Comparison of ENCODE assay signal across 1 cellular context in the genomic region with DNA sequence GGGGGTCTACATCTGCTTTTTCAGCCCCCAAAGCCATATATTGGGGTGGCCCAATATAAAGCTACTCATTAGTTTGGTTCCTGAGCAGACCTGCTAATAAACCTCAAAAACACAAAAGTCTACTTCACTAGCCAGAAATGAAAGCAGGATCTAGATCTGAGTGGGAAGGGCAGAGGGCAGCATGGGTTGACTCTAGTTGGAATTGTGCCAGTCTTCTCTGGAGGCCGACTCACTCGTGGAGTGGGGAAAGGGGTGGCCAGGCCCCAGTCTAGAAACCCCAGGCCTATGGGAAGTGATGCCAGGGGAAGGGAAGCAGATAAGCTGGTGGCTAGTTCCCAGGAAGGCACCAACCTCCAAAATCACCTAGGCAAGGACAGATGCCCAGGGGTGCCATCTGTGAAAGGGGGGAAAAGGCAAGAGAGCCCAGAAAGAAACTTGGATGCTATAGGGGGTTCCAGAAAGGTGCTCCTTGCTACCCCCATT.
TF ChIP-seq lines count a peak whose summit lies in the region.

No MANE protein-coding gene starts in this region.

TF ChIP-seq in WTC11, 78 proteins besides CTCF, POLR2A, EP300 and RAD21:
- TF ChIP-seq, protein P1, sequence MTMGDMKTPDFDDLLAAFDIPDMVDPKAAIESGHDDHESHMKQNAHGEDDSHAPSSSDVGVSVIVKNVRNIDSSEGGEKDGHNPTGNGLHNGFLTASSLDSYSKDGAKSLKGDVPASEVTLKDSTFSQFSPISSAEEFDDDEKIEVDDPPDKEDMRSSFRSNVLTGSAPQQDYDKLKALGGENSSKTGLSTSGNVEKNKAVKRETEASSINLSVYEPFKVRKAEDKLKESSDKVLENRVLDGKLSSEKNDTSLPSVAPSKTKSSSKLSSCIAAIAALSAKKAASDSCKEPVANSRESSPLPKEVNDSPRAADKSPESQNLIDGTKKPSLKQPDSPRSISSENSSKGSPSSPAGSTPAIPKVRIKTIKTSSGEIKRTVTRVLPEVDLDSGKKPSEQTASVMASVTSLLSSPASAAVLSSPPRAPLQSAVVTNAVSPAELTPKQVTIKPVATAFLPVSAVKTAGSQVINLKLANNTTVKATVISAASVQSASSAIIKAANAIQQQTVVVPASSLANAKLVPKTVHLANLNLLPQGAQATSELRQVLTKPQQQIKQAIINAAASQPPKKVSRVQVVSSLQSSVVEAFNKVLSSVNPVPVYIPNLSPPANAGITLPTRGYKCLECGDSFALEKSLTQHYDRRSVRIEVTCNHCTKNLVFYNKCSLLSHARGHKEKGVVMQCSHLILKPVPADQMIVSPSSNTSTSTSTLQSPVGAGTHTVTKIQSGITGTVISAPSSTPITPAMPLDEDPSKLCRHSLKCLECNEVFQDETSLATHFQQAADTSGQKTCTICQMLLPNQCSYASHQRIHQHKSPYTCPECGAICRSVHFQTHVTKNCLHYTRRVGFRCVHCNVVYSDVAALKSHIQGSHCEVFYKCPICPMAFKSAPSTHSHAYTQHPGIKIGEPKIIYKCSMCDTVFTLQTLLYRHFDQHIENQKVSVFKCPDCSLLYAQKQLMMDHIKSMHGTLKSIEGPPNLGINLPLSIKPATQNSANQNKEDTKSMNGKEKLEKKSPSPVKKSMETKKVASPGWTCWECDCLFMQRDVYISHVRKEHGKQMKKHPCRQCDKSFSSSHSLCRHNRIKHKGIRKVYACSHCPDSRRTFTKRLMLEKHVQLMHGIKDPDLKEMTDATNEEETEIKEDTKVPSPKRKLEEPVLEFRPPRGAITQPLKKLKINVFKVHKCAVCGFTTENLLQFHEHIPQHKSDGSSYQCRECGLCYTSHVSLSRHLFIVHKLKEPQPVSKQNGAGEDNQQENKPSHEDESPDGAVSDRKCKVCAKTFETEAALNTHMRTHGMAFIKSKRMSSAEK (CRISPR knock-in tag; IDR thresholded peaks at IDR 0.05; ENCODE audit: borderline replicate concordance) = no peak
- TF ChIP-seq, protein P2, sequence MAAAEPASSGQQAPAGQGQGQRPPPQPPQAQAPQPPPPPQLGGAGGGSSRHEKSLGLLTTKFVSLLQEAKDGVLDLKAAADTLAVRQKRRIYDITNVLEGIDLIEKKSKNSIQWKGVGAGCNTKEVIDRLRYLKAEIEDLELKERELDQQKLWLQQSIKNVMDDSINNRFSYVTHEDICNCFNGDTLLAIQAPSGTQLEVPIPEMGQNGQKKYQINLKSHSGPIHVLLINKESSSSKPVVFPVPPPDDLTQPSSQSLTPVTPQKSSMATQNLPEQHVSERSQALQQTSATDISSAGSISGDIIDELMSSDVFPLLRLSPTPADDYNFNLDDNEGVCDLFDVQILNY (CRISPR knock-in tag; IDR thresholded peaks at IDR 0.05) = no peak
- TF ChIP-seq ELF4 (CRISPR knock-in tag; IDR thresholded peaks at IDR 0.05; ENCODE audit: low read depth) (no peak), RORB (CRISPR knock-in tag; IDR thresholded peaks at IDR 0.05) (no peak), ETV6 (CRISPR knock-in tag; IDR thresholded peaks at IDR 0.05) (no peak), ZNF416 (CRISPR knock-in tag; IDR thresholded peaks at IDR 0.05) (no peak)
TF ChIP-seq in WTC11: peak in this region for 0.
